8 cellular contexts compared by ENCODE assay signal in genomic region chr1:77978293-77978968, GRCh38. TPM values are rescaled to one million over a fixed set of nuclear protein-coding genes. Genes with fewer than 3 reads are reported as not detected.
A peak's percentile ranks its signal among the peaks of the same experiment; 100 is the strongest.
DNase-seq lines count a peak whose midpoint lies in the region; ATAC-seq and TF ChIP-seq lines count a peak whose summit lies in the region.

No MANE protein-coding gene starts in this region.

- no peaks in the 10 kb centered on the region for H3K9me3 ChIP-seq in SJSA1 (replicated peaks)
- H3K9me3 ChIP-seq in heart right ventricle = no peaks in the 10 kb centered on the region

- H3K27me3 Mint-ChIP-seq in activated naive CD4-positive, alpha-beta T cell treated with anti-CD3 and anti-CD28 coated beads, Interleukin-2, amount 10 ng/mL, durations not matched to agents 7 days and 5 days = no peaks in the 10 kb centered on the region
- no peaks in the 10 kb centered on the region for H3K27me3 Mint-ChIP-seq in progenitor cell of endocrine pancreas

- ATAC-seq in heart right ventricle = peak; percentile 63 to 82 (median 74)

- H3K4me3 Mint-ChIP-seq in activated naive CD4-positive, alpha-beta T cell treated with anti-CD3 and anti-CD28 coated beads, Interleukin-2, amount 10 ng/mL, durations not matched to agents 7 days and 5 days = no peak overlapping the region
- no peak overlapping the region for H3K4me3 Mint-ChIP-seq in progenitor cell of endocrine pancreas (ENCODE audit: low read depth)

- H3K27ac ChIP-seq in SJSA1 = peak overlapping the region; percentile 93
- peak overlapping the region; percentile 83 to 99 (median 97) for H3K27ac ChIP-seq in heart right ventricle

- H3K4me3 ChIP-seq in GM06990 (replicated peaks; ENCODE audit: low read depth, low read length) (peak overlapping the region; percentile 97), HFF-Myc (replicated peaks; ENCODE audit: low read depth, low read length) (peak overlapping the region; percentile 98), SJSA1 (peak overlapping the region; percentile 60), heart right ventricle (peak overlapping the region; percentile 63 to 85 (median 74))

- H3K27ac Mint-ChIP-seq in activated naive CD4-positive, alpha-beta T cell treated with anti-CD3 and anti-CD28 coated beads, Interleukin-2, amount 10 ng/mL, durations not matched to agents 7 days and 5 days = no peak overlapping the region
- no peak overlapping the region for H3K27ac Mint-ChIP-seq in progenitor cell of endocrine pancreas

- H3K9me3 Mint-ChIP-seq in activated naive CD4-positive, alpha-beta T cell treated with anti-CD3 and anti-CD28 coated beads, Interleukin-2, amount 10 ng/mL, durations not matched to agents 7 days and 5 days = no peaks in the 10 kb centered on the region
- no peaks in the 10 kb centered on the region for H3K9me3 Mint-ChIP-seq in progenitor cell of endocrine pancreas (ENCODE audit: low read depth)

- intact Hi-C loops in heart right ventricle (cut with DNase I) = loop anchor here in 9 of 10 donors (1.0 to 10.0 kb wide), 7 partner anchors 26 to 136 kb away; partner anchors contain the start of genes DNAJB4 (in 2 of the 9) and GIPC2 (in 1 of the 9)

- H3K27me3 ChIP-seq in GM06990 (replicated peaks; ENCODE audit: control insufficient read depth, insufficient read depth, low read length) = no peaks in the 10 kb centered on the region
- no peaks in the 10 kb centered on the region for H3K27me3 ChIP-seq in SJSA1 (replicated peaks)
- H3K27me3 ChIP-seq in heart right ventricle = no peaks in the 10 kb centered on the region

- H3K36me3 ChIP-seq in GM06990 (ENCODE audit: control insufficient read depth, insufficient read depth, low read length) = no peaks in the 10 kb centered on the region; the same call in 1 of the 2 replicates
- H3K36me3 ChIP-seq in SJSA1 = peaks cover 54% of the 10 kb centered on the region
- H3K36me3 ChIP-seq in heart right ventricle = peaks cover 0 to 31% (median 0%) of the 10 kb centered on the region in 9 donors

- DNase-seq in GM06990 (ENCODE audit: extremely low read depth, insufficient read length) (peak; percentile 72), HFF-Myc (ENCODE audit: extremely low read depth, low read depth) (peak; percentile 78), MV-4-11 (lab: John Stamatoyannopoulos, UW) (peak; percentile 91), SJSA1 (ENCODE audit: low read depth in 1 of 2, low spot score in 2 of 2) (peak; percentile 82 to 89), heart right ventricle (peak in 1 of 2 donors; percentile 85), progenitor cell of endocrine pancreas (ENCODE audit: low spot score, unreplicated experiment) (peak; percentile 42), ureter (ENCODE audit: low spot score) (peak; percentile 85)
- DNase-seq in activated naive CD4-positive, alpha-beta T cell treated with anti-CD3 and anti-CD28 coated beads, Interleukin-2, amount 10 ng/mL, durations not matched to agents 7 days and 5 days = peak; percentile 87

- peaks cover 46% of the 10 kb centered on the region for H3K4me1 Mint-ChIP-seq in activated naive CD4-positive, alpha-beta T cell treated with anti-CD3 and anti-CD28 coated beads, Interleukin-2, amount 10 ng/mL, durations not matched to agents 7 days and 5 days
- peaks cover 36% of the 10 kb centered on the region for H3K4me1 Mint-ChIP-seq in progenitor cell of endocrine pancreas (ENCODE audit: low read depth)

- TF ChIP-seq CTCF in GM06990 (IDR thresholded peaks at IDR 0.05; ENCODE audit: insufficient read depth, low read length, poor library complexity, severe bottlenecking) (no peak), HFF-Myc (IDR thresholded peaks at IDR 0.05; ENCODE audit: low read depth, low read length, missing control alignments) (no peak), heart right ventricle (IDR thresholded peaks at IDR 0.05) (no peak), progenitor cell of endocrine pancreas (IDR thresholded peaks at IDR 0.05; ENCODE audit: unreplicated experiment) (no peak)

- H3K36me3 Mint-ChIP-seq in activated naive CD4-positive, alpha-beta T cell treated with anti-CD3 and anti-CD28 coated beads, Interleukin-2, amount 10 ng/mL, durations not matched to agents 7 days and 5 days = peaks cover 27% of the 10 kb centered on the region
- peaks cover 15% of the 10 kb centered on the region for H3K36me3 Mint-ChIP-seq in progenitor cell of endocrine pancreas (ENCODE audit: insufficient read depth)

- WGBS in heart right ventricle, 2 donors = 0% methylated on average over 34 of the region's 34 CpGs

- CTCF ChIA-PET in activated naive CD4-positive, alpha-beta T cell treated with anti-CD3 and anti-CD28 coated beads, Interleukin-2, amount 10 ng/mL, durations not matched to agents 7 days and 5 days (lab: Charles Lee) = interaction anchor here (1.0 to 1.6 kb wide), 3 partner anchors 14 to 26 kb away, joined by 3 to 10 read pairs (median 3); partner anchors contain the start of gene DNAJB4

- H3K4me1 ChIP-seq in SJSA1 (replicated peaks) = peaks cover 21% of the 10 kb centered on the region
- H3K4me1 ChIP-seq in heart right ventricle = peaks cover 11 to 63% (median 56%) of the 10 kb centered on the region in 9 donors

RNA-seq across cellular contexts. Expression of gene FUBP1, which starts 0.4 kb away (rescaled TPM):
- total RNA-seq in SJSA1 (2014; rRNA removed; shearing (Covaris generic)) = 92.5 and 153 TPM in 2 replicates
- 10 to 100 TPM; 54.1 to 77.6 (median 72.1) TPM for total RNA-seq in heart right ventricle
- 10 to 100 TPM; 27.8 to 36.4 TPM for polyA plus RNA-seq in heart right ventricle
- 259 and 270 TPM in 2 replicates for total RNA-seq in progenitor cell of endocrine pancreas
- 223 TPM for total RNA-seq in ureter

RNA-seq across cellular contexts. Expression of gene DNAJB4, which starts 26.3 kb away (rescaled TPM):
- 62.8 and 75.6 TPM in 2 replicates for total RNA-seq in SJSA1 (2014; rRNA removed; shearing (Covaris generic))
- total RNA-seq in heart right ventricle = 100 to 1,000 TPM in 6 of 10 donors, 10 to 100 TPM in 4; 72.4 to 178 (median 141) TPM
- polyA plus RNA-seq in heart right ventricle = 10 to 100 TPM; 38.5 to 58.8 TPM
- total RNA-seq in progenitor cell of endocrine pancreas = 27.2 and 30.1 TPM in 2 replicates
- total RNA-seq in ureter = 31.4 TPM
